In the genomic region with DNA sequence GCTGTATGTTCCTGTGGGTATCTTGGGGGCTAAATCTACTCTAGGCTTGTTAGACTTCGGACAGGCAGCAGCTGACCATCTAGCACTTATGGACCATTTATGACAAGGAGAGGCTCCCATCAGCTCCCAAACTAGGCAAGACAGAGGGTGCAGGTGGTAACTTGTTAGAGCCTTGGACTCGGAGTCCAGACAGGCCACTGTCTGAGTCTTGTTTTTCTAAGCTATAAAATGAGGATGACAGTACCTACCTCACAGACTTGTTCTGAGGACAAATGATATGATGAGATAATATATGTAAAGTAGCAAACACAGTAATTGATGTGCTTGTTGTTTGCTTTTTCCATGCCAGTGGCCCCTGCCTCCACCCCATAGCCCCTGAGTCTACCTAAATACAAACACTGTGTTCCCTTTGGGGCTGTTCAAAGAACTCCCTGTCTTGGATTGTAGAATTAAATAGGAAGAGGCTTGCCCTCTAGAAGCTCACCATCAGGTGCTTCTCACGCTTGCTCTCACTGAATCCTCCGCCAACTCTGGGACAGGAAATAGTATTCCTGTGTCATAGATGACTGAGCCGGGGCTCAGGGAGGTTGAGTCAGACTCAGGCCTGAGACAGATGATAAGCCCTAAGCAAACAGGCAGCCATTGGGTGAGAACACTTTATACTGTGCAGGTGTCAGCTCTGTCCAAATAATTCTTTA, we compare ENCODE assay signal across 11 cellular contexts. TPM values are rescaled to one million over a fixed set of nuclear protein-coding genes. Genes with fewer than 3 reads are reported as not detected.
A peak's percentile ranks its signal among the peaks of the same experiment; 100 is the strongest.
DNase-seq lines count a peak whose midpoint lies in the region.
"Had no signal": no experiment of that assay in that cellular context is flagged by ENCODE, and none has a peak within 500 bp of the region (broad histone marks: within the 10 kb centered on the region; RNA-seq: fewer than 3 reads in every experiment).

No MANE protein-coding gene starts in this region.

- peak; percentile 57 for DNase-seq in EL
- peak; percentile 26 for DNase-seq in NCI-H460 (ENCODE audit: extremely low read depth, low read depth)
- DNase-seq in dermis blood vessel endothelial cell, result peak; percentile 70
- DNase-seq in non-pigmented ciliary epithelial cell (ENCODE audit: low read depth), result peak; percentile 8
- no peak for DNase-seq in NCI-H1417 (lab: John Stamatoyannopoulos, UW)
- no peak for DNase-seq in D341Med (ENCODE audit: low spot score)
- no peak for DNase-seq in LoVo (ENCODE audit: low spot score)
- DNase-seq: NCI-H1694 treated with DMSO at 0.1 percent for 48 hours, SW 1271 had no signal

RNA-seq across cellular contexts. Expression of a gene that starts 58.7 kb away (rescaled TPM):
- not detected in 2 replicates for total RNA-seq in NCI-H460 (2014; rRNA removed; shearing (Covaris generic))
- not detected in 2 replicates for polyA plus RNA-seq in NCI-H460 (2014; cell fraction: nucleus; rRNA removed)
- under 0.01 and 0.23 TPM in 2 replicates for total RNA-seq in dermis blood vessel endothelial cell
- total RNA-seq: activated T-helper 2 cell treated with anti-CD3 and anti-CD28 coated beads, Interferon-gamma antibody, Interleukin-2, Interleukin-4, amounts not matched to agents 10 μg/mL and 5 μg/mL and 100 μg/mL, durations not matched to agents 14 hours and 24 hours and 36 hours; CD4-positive, CD25-positive, alpha-beta regulatory T cell had no signal
- polyA plus RNA-seq: CD4-positive, CD25-positive, alpha-beta regulatory T cell had no signal

Comparison
In these comparisons a context has a peak if more than half of its experiments do, and no peak if none do; other contexts are left out.
1. DNase-seq: peak in EL (single experiment), NCI-H460 (single experiment), dermis blood vessel endothelial cell (single experiment) and non-pigmented ciliary epithelial cell (single experiment); none in NCI-H1417 (0 of 3), D341Med (single experiment) and LoVo (single experiment).